In genomic region chr5:171837522-171837921, GRCh38 we compare ENCODE assay signal across 44 cellular contexts. TPM values are rescaled to one million over a fixed set of nuclear protein-coding genes. Genes with fewer than 3 reads are reported as not detected.
"Had no signal": no experiment of that assay in that cellular context is flagged by ENCODE, and none has a peak within 500 bp of the region (broad histone marks: within the 10 kb centered on the region; RNA-seq: fewer than 3 reads in every experiment).

No MANE protein-coding gene starts in this region.

- ATAC-seq: activated naive CD4-positive, alpha-beta T cell treated with anti-CD3 and anti-CD28 coated beads, Interleukin-2, amount 50 U/mL, for 72 hours; activated naive CD8-positive, alpha-beta T cell treated with anti-CD3 and anti-CD28 coated beads, Interleukin-2, amount 50 U/mL, for 24 hours; activated T-cell treated with anti-CD3 and anti-CD28 coated beads, Interleukin-2, amount 50 U/mL, for 4 hours; activated T-cell treated with anti-CD3 and anti-CD28 coated beads, Interleukin-2, amount 50 U/mL, for 72 hours; activated T-helper 17 cell treated with anti-CD3 and anti-CD28 coated beads, Interleukin-2, amount 50 U/mL, for 72 hours; body of pancreas had no signal

- H3K36me3 ChIP-seq: adrenal gland, ascending aorta, brain microvascular endothelial cell, breast epithelium, cardiac muscle cell had no signal

- H3K4me3 Mint-ChIP-seq: activated naive CD4-positive, alpha-beta T cell treated with anti-CD3 and anti-CD28 coated beads for 36 hours; activated naive CD4-positive, alpha-beta T cell treated with anti-CD3 and anti-CD28 coated beads, Interleukin-2, amount 10 ng/mL, durations not matched to agents 7 days and 5 days; activated naive CD4-positive, alpha-beta T cell treated with anti-CD3 and anti-CD28 coated beads, Interleukin-2, amount 50 U/mL, for 24 hours; activated naive CD8-positive, alpha-beta T cell; activated naive CD8-positive, alpha-beta T cell treated with anti-CD3 and anti-CD28 coated beads for 36 hours; activated naive CD8-positive, alpha-beta T cell treated with anti-CD3 and anti-CD28 coated beads, Interleukin-2, amount 10 ng/mL, durations not matched to agents 7 days and 5 days; activated naive CD8-positive, alpha-beta T cell treated with anti-CD3 and anti-CD28 coated beads, Interleukin-2, amount 50 U/mL, for 24 hours; activated T-cell treated with anti-CD3 and anti-CD28 coated beads, Interleukin-2, amount 50 U/mL, for 24 hours; activated T-cell treated with anti-CD3 and anti-CD28 coated beads, Interleukin-2, amount 50 U/mL, for 4 hours; activated T-cell treated with anti-CD3 and anti-CD28 coated beads, Interleukin-2, amount 50 U/mL, for 72 hours; activated T-helper 1 cell treated with anti-CD3 and anti-CD28 coated beads, Interleukin-12 subunit alpha, Interleukin-12 subunit beta, Interleukin-2, Interleukin-4 antibody, amounts not matched to agents 30 ng/mL and 10 ng/mL and 1 ng/mL, durations not matched to agents 14 hours and 24 hours and 36 hours; activated T-helper 17 cell treated with anti-CD3 and anti-CD28 coated beads, Interleukin-2, amount 50 U/mL, for 72 hours; brain; central memory CD8-positive, alpha-beta T cell had no signal

- H3K27me3 ChIP-seq: adrenal gland, ascending aorta, body of pancreas, brain microvascular endothelial cell, breast epithelium, cardiac muscle cell had no signal

- H3K9me3 ChIP-seq: adrenal gland, ascending aorta, body of pancreas had no signal

- H3K9me3 Mint-ChIP-seq: activated naive CD4-positive, alpha-beta T cell treated with anti-CD3 and anti-CD28 coated beads, Interleukin-2, amount 10 ng/mL, durations not matched to agents 7 days and 5 days; activated naive CD4-positive, alpha-beta T cell treated with anti-CD3 and anti-CD28 coated beads, Interleukin-2, amount 50 U/mL, for 24 hours; activated T-cell treated with anti-CD3 and anti-CD28 coated beads, Interleukin-2, amount 50 U/mL, for 72 hours; activated T-helper 1 cell treated with anti-CD3 and anti-CD28 coated beads, Interleukin-12 subunit alpha, Interleukin-12 subunit beta, Interleukin-2, Interleukin-4 antibody, amounts not matched to agents 30 ng/mL and 10 ng/mL and 1 ng/mL, durations not matched to agents 14 hours and 24 hours and 36 hours; central memory CD8-positive, alpha-beta T cell had no signal

- H3K36me3 Mint-ChIP-seq: activated naive CD4-positive, alpha-beta T cell treated with anti-CD3 and anti-CD28 coated beads, Interleukin-2, amount 10 ng/mL, durations not matched to agents 7 days and 5 days; activated naive CD8-positive, alpha-beta T cell treated with anti-CD3 and anti-CD28 coated beads, Interleukin-2, amount 10 ng/mL, durations not matched to agents 7 days and 5 days had no signal

- DNase-seq: activated effector memory CD4-positive, alpha-beta T cell treated with anti-CD3 and anti-CD28 coated beads, Interleukin-2, amount 50 U/mL, for 16 hours; activated effector memory CD4-positive, alpha-beta T cell treated with Interleukin-2 at 50 U/mL for 16 hours; activated gamma-delta T cell; activated gamma-delta T cell treated with Interleukin-2 at 50 U/mL for 16 hours; activated naive CD4-positive, alpha-beta T cell; activated naive CD4-positive, alpha-beta T cell treated with anti-CD3 and anti-CD28 coated beads for 36 hours; activated naive CD4-positive, alpha-beta T cell treated with anti-CD3 and anti-CD28 coated beads, Interleukin-2, amount 10 ng/mL, durations not matched to agents 7 days and 5 days; activated naive CD4-positive, alpha-beta T cell treated with anti-CD3 and anti-CD28 coated beads, Interleukin-2, amount 50 U/mL, for 16 hours; activated naive CD4-positive, alpha-beta T cell treated with Interleukin-2 at 50 U/mL for 16 hours; activated naive CD8-positive, alpha-beta T cell treated with anti-CD3 and anti-CD28 coated beads for 36 hours; activated naive CD8-positive, alpha-beta T cell treated with anti-CD3 and anti-CD28 coated beads, Interleukin-2, amount 10 ng/mL, durations not matched to agents 7 days and 5 days; activated naive CD8-positive, alpha-beta T cell treated with anti-CD3 and anti-CD28 coated beads, Interleukin-2, amount 50 U/mL, for 24 hours; activated T-cell treated with anti-CD3 and anti-CD28 coated beads, Interleukin-2, amount 50 U/mL, for 1 hour; activated T-cell treated with anti-CD3 and anti-CD28 coated beads, Interleukin-2, amount 50 U/mL, for 24 hours; activated T-cell treated with anti-CD3 and anti-CD28 coated beads, Interleukin-2, amount 50 U/mL, for 4 hours; activated T-cell treated with anti-CD3 and anti-CD28 coated beads, Interleukin-2, amount 50 U/mL, for 48 hours; activated T-cell treated with anti-CD3 and anti-CD28 coated beads, Interleukin-2, amount 50 U/mL, for 72 hours; adrenal gland; amniotic stem cell; amygdala; anterior cingulate cortex; aorta; body of pancreas; brain microvascular endothelial cell; caudate nucleus; central memory CD4-positive, alpha-beta T cell; cerebellar nuclear complex had no signal

- H3K4me3 ChIP-seq: adrenal gland, ascending aorta, body of pancreas, breast epithelium, cardiac muscle cell had no signal

- FAIRE-seq: astrocyte, bronchial epithelial cell had no signal

- H3K4me1 Mint-ChIP-seq: activated T-helper 17 cell treated with anti-CD3 and anti-CD28 coated beads, Interleukin-2, amount 50 U/mL, for 72 hours had no signal

- H3K4me1 ChIP-seq: adrenal gland, ascending aorta, body of pancreas, breast epithelium had no signal

- H3K27ac ChIP-seq: adrenal gland, ascending aorta, body of pancreas, brain microvascular endothelial cell, breast epithelium, cardiac muscle cell had no signal

- H3K27ac Mint-ChIP-seq: activated naive CD4-positive, alpha-beta T cell treated with anti-CD3 and anti-CD28 coated beads for 36 hours; activated naive CD4-positive, alpha-beta T cell treated with anti-CD3 and anti-CD28 coated beads, Interleukin-2, amount 10 ng/mL, durations not matched to agents 7 days and 5 days; activated naive CD4-positive, alpha-beta T cell treated with anti-CD3 and anti-CD28 coated beads, Interleukin-2, amount 50 U/mL, for 24 hours; activated naive CD8-positive, alpha-beta T cell; activated naive CD8-positive, alpha-beta T cell treated with anti-CD3 and anti-CD28 coated beads for 36 hours; activated naive CD8-positive, alpha-beta T cell treated with anti-CD3 and anti-CD28 coated beads, Interleukin-2, amount 10 ng/mL, durations not matched to agents 7 days and 5 days; activated naive CD8-positive, alpha-beta T cell treated with anti-CD3 and anti-CD28 coated beads, Interleukin-2, amount 50 U/mL, for 24 hours; activated T-cell treated with anti-CD3 and anti-CD28 coated beads, Interleukin-2, amount 50 U/mL, for 24 hours; activated T-cell treated with anti-CD3 and anti-CD28 coated beads, Interleukin-2, amount 50 U/mL, for 72 hours; activated T-helper 1 cell treated with anti-CD3 and anti-CD28 coated beads, Interleukin-12 subunit alpha, Interleukin-12 subunit beta, Interleukin-2, Interleukin-4 antibody, amounts not matched to agents 30 ng/mL and 10 ng/mL and 1 ng/mL, durations not matched to agents 14 hours and 24 hours and 36 hours; activated T-helper 17 cell treated with anti-CD3 and anti-CD28 coated beads, Interleukin-2, amount 50 U/mL, for 72 hours; activated T-helper 2 cell treated with anti-CD3 and anti-CD28 coated beads, Interferon-gamma antibody, Interleukin-2, Interleukin-4, amounts not matched to agents 10 μg/mL and 5 μg/mL and 100 μg/mL, durations not matched to agents 14 hours and 24 hours and 36 hours; brain had no signal

RNA-seq across cellular contexts. Expression of gene SMIM23, which starts 51.9 kb away (rescaled TPM):
- total RNA-seq: activated naive CD4-positive, alpha-beta T cell treated with anti-CD3 and anti-CD28 coated beads for 36 hours; activated naive CD4-positive, alpha-beta T cell treated with anti-CD3 and anti-CD28 coated beads, Interleukin-2, amount 50 U/mL, for 72 hours; activated naive CD8-positive, alpha-beta T cell treated with anti-CD3 and anti-CD28 coated beads for 36 hours; activated naive CD8-positive, alpha-beta T cell treated with anti-CD3 and anti-CD28 coated beads, Interleukin-2, amount 10 ng/mL, durations not matched to agents 7 days and 5 days; activated T-cell treated with anti-CD3 and anti-CD28 coated beads, Interleukin-2, amount 50 U/mL, for 4 hours; activated T-cell treated with anti-CD3 and anti-CD28 coated beads, Interleukin-2, amount 50 U/mL, for 72 hours; activated T-helper 1 cell treated with anti-CD3 and anti-CD28 coated beads, Interleukin-12 subunit alpha, Interleukin-12 subunit beta, Interleukin-2, Interleukin-4 antibody, amounts not matched to agents 30 ng/mL and 10 ng/mL and 1 ng/mL, durations not matched to agents 14 hours and 24 hours and 36 hours; activated T-helper 17 cell treated with anti-CD3 and anti-CD28 coated beads, Interleukin-2, amount 50 U/mL, for 72 hours; activated T-helper 2 cell treated with anti-CD3 and anti-CD28 coated beads, Interferon-gamma antibody, Interleukin-2, Interleukin-4, amounts not matched to agents 10 μg/mL and 5 μg/mL and 100 μg/mL, durations not matched to agents 14 hours and 24 hours and 36 hours; adrenal gland; aorta; ascending aorta; astrocyte; body of pancreas; breast epithelium; bronchial epithelial cell; cardiac muscle cell; cardiac septum; cerebellum; chondrocyte had no signal
- polyA plus RNA-seq: adipose tissue, adrenal gland, aorta, cardiac muscle cell had no signal
